Comparison of ENCODE assay signal across 12 cellular contexts in the genomic region with DNA sequence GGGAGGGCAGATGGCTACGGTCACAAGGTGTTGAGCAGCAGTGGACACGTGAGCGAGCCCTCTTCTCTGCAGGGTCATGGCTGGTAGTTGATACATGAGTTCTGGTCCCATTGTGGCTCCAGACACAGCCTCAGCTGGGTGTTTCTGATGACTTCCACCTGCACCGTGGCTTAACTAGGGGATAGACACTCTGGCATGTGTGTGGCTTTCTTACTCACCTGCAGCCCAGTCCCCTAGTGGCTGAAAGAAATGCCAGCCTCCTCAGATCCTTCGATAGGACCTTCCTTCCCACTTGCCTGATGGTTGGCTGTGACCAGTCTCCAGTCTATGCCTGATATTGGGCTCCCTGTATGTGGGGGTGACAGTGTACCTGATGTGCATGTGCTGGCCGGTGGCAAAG. TPM values are rescaled to one million over a fixed set of nuclear protein-coding genes. Genes with fewer than 3 reads are reported as not detected.
DNase-seq lines count a peak whose midpoint lies in the region; TF ChIP-seq lines count a peak whose summit lies in the region.
"Had no signal": no experiment of that assay in that cellular context is flagged by ENCODE, and none has a peak within 500 bp of the region (broad histone marks: within the 10 kb centered on the region; RNA-seq: fewer than 3 reads in every experiment).

No MANE protein-coding gene starts in this region.

- H3K36me3 ChIP-seq in H7 (replicated peaks; ENCODE audit: control insufficient read depth, insufficient read depth, low read length): no peaks in the 10 kb centered on the region
- H3K36me3 ChIP-seq: tibial artery had no signal

- peaks cover 10% of the 10 kb centered on the region for H3K27me3 ChIP-seq in H7 (ENCODE audit: control insufficient read depth, insufficient read depth, low read length)

- H3K27ac ChIP-seq in 22Rv1: no peak overlapping the region
- no peak overlapping the region for H3K27ac ChIP-seq in VCaP
- H3K27ac ChIP-seq: tibial artery had no signal

- DNase-seq in H7 (peak; percentile 88), left kidney (ENCODE audit: low read depth, low spot score) (peak; percentile 74), kidney glomerular epithelial cell (lab: John Stamatoyannopoulos, UW) (no peak), HUDEP-2 (lab: John Stamatoyannopoulos, UW; ENCODE audit: unreplicated experiment in 76 of 76) (no peak), hippocampal formation (lab: John Stamatoyannopoulos, UW) (no peak), cerebellar nuclear complex (lab: John Stamatoyannopoulos, UW) (no peak)
- DNase-seq: activated naive CD4-positive, alpha-beta T cell treated with anti-CD3 and anti-CD28 coated beads, Interleukin-2, amount 10 ng/mL, durations not matched to agents 7 days and 5 days; hypothalamus; NCI-H2171 had no signal

- H3K4me3 ChIP-seq in H7 (ENCODE audit: insufficient read depth, low read depth, low read length): no peak overlapping the region
- H3K4me3 ChIP-seq: tibial artery had no signal

- TF ChIP-seq CTCF in 22Rv1 (IDR thresholded peaks at IDR 0.05) (0 out of 2 replicates have a peak, but pooled peaks have one; percentile 17), VCaP (conservative IDR thresholded peaks at IDR 0.05) (peak; percentile 68)

RNA-seq across cellular contexts. Expression of a gene that starts 5.0 kb away (rescaled TPM):
- 1.5 and 1.7 TPM in 2 replicates for total RNA-seq in H7 (2014; rRNA removed; shearing (Covaris generic))

RNA-seq across cellular contexts. Expression of a gene that starts 7.4 kb away (rescaled TPM):
- total RNA-seq in H7 (2014; rRNA removed; shearing (Covaris generic)): 25.3 and 29.7 TPM in 2 replicates

Comparison
In these comparisons a context has a peak if more than half of its experiments do, and no peak if none do; other contexts are left out.
1. DNase-seq: peak in H7 (single experiment) and left kidney (single experiment); none in kidney glomerular epithelial cell (single experiment), HUDEP-2 (0 of 76), hippocampal formation (0 of 2) and cerebellar nuclear complex (0 of 2).